ENCODE assay signal across 8 cellular contexts in the genomic region with DNA sequence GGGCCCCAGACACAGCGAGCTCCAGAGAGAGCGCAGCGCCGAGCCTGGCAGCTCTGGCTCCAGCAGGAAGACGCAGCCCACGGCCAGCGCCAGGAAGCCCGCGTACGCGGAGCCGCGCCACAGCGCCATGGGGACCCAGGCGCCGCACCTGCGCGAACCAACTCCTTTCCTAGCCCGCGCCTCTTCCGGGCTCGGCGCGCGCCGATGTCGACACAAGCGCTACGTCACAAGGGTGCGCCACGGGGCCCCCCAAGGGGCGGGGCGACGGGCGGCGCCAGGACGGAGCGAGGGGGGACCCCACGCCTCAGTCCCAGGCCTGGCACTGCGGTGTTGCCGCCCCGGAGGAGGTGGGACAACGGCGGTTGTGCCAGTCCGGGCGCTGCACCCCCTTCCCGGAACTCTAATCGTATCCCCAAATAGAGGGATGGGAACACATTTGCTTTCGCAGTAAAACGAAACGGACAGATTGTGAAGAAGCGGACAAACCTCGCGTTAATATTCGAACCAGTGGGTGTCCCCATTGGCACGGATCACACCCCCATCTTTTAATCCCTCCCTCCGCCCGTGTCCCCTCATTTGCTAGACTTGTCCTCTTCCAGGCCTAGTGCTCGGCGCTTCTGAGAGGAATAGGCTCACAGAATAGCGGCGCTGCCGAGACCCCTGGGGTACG. TPM values are rescaled to one million over a fixed set of nuclear protein-coding genes. Genes with fewer than 3 reads are reported as not detected.
DNase-seq lines count a peak whose midpoint lies in the region; ATAC-seq lines count a peak whose summit lies in the region.

A gene (minus strand): TSS at position 196 of the 670 bp plus-strand sequence. CDS start 67 bp downstream, at position 129.

- DNase-seq in COLO829 (ENCODE audit: low spot score) = peak; percentile 76
- peak; percentile 85 for DNase-seq in HT1080 (ENCODE audit: low read depth)
- peak; percentile 89 to 91 for DNase-seq in NOMO-1 (lab: John Stamatoyannopoulos, UW; ENCODE audit: unreplicated experiment in 2 of 2)
- peak; percentile 93 for DNase-seq in effector CD8-positive, alpha-beta T cell (lab: John Stamatoyannopoulos, UW)
- peak; percentile 94 for DNase-seq in medulla oblongata (ENCODE audit: extremely low spot score)
- DNase-seq in stimulated activated CD4-positive, alpha-beta T cell treated with anti-CD3 and anti-CD28 coated beads, TNF-alpha, amount 100 ng/mL, for 48 hours (ENCODE audit: low read depth in 3 of 3) = peak; percentile 81 to 86 (median 86)

- POLR2A ChIA-PET in activated CD8-positive, alpha-beta memory T cell treated with anti-CD3 and anti-CD28 coated beads for 36 hours (lab: Charles Lee) = interaction anchor here (0.7 to 1.1 kb wide), 3 partner anchors 11 to 360 kb away, joined by 3 read pairs; a partner anchor contains a TSS

- CTCF ChIA-PET in activated CD8-positive, alpha-beta memory T cell treated with anti-CD3 and anti-CD28 coated beads for 36 hours (lab: Charles Lee) = interaction anchor here (0.6 to 1.2 kb wide), 3 partner anchors 9 to 298 kb away, joined by 3 to 5 read pairs (median 3); a partner anchor contains a TSS

- ATAC-seq in GM21360 (IDR thresholded peaks at IDR 0.05; ENCODE audit: unreplicated experiment) = peak; percentile 66

RNA-seq across cellular contexts. Expression of the gene that starts here (rescaled TPM):
- total RNA-seq in HT1080 (2014; rRNA removed; shearing (Covaris generic)) = 67.7 and 69.5 TPM in 2 replicates
- 65.8 and 71.4 TPM in 2 replicates for polyA plus RNA-seq in HT1080 (2015; cell fraction: cytosol; rRNA removed)
- polyA plus RNA-seq in HT1080 (2015; cell fraction: nucleus; rRNA removed) = 98.0 and 108 TPM in 2 replicates
- 10 to 100 TPM; 73.3 to 75.5 TPM for total RNA-seq in activated CD8-positive, alpha-beta memory T cell treated with anti-CD3 and anti-CD28 coated beads for 36 hours

Comparison
In these comparisons a context has a peak if more than half of its experiments do, and no peak if none do; other contexts are left out.
1. Peak in every context shown above with its lines: DNase-seq and ATAC-seq.